In genomic region chr11:5705688-5706087, GRCh38 we compare ENCODE assay signal across 1 cellular context.
TF ChIP-seq lines count a peak whose summit lies in the region.

No MANE protein-coding gene starts in this region.

TF ChIP-seq in IMR-90, 13 proteins besides CTCF, POLR2A, EP300 and RAD21:
- 0 out of 2 replicates have a peak, but pooled peaks have one; percentile 1 for TF ChIP-seq CEBPB (IDR thresholded peaks at IDR 0.05; ENCODE audit: low read depth, low read length)
- no peak for TF ChIP-seq CHD1 (IDR thresholded peaks at IDR 0.05; ENCODE audit: low read depth, low read length)
